Comparison of ENCODE assay signal across 5 cellular contexts in genomic region chr19:45685045-45685444, GRCh38. TPM values are rescaled to one million over a fixed set of nuclear protein-coding genes. Genes with fewer than 3 reads are reported as not detected.
"Had no signal": no experiment of that assay in that cellular context is flagged by ENCODE, and none has a peak within 500 bp of the region (broad histone marks: within the 10 kb centered on the region; RNA-seq: fewer than 3 reads in every experiment).

No MANE protein-coding gene starts in this region.

RNA-seq across cellular contexts. Expression of gene GIPR, which starts 17.0 kb away (rescaled TPM):
- total RNA-seq: dermis blood vessel endothelial cell, endothelial cell of umbilical vein, esophagus muscularis mucosa, fibroblast of lung, fibroblast of villous mesenchyme had no signal
- polyA plus RNA-seq: endothelial cell of umbilical vein had no signal
